ENCODE assay signal across 8 cellular contexts in genomic region chr1:168084396-168085231, GRCh38. TPM values are rescaled to one million over a fixed set of nuclear protein-coding genes. Genes with fewer than 3 reads are reported as not detected.
A peak's percentile ranks its signal among the peaks of the same experiment; 100 is the strongest.
DNase-seq lines count a peak whose midpoint lies in the region; ATAC-seq and TF ChIP-seq lines count a peak whose summit lies in the region.

No MANE protein-coding gene starts in this region.

- no peak overlapping the region for H3K27ac Mint-ChIP-seq in activated naive CD4-positive, alpha-beta T cell treated with anti-CD3 and anti-CD28 coated beads for 36 hours

- 34 to 48% (median 40%) methylated on average over 13 of the region's 13 CpGs for WGBS in heart left ventricle, 4 donors
- WGBS in smooth muscle cell (ENCODE audit: low lambda C conversion rate), result 45% methylated on average over 13 of the region's 13 CpGs

- no peaks in the 10 kb centered on the region for H3K9me3 ChIP-seq in heart left ventricle
- no peaks in the 10 kb centered on the region for H3K9me3 ChIP-seq in smooth muscle cell (replicated peaks; ENCODE audit: low read depth)

- H3K79me2 ChIP-seq in smooth muscle cell (ENCODE audit: low read depth), result no peaks in the 10 kb centered on the region

- H3K36me3 ChIP-seq in heart left ventricle (peaks cover 0 to 11% (median 0%) of the 10 kb centered on the region in 9 donors), smooth muscle cell (ENCODE audit: low read depth) (no peaks in the 10 kb centered on the region)

- H3K4me3 Mint-ChIP-seq in activated naive CD4-positive, alpha-beta T cell treated with anti-CD3 and anti-CD28 coated beads for 36 hours, result no peak overlapping the region

- no peaks in the 10 kb centered on the region for H3K9me3 Mint-ChIP-seq in activated naive CD4-positive, alpha-beta T cell treated with anti-CD3 and anti-CD28 coated beads for 36 hours

- H2AFZ ChIP-seq in smooth muscle cell (ENCODE audit: low read depth), result no peak overlapping the region

- peaks cover 1% of the 10 kb centered on the region for H3F3A ChIP-seq in smooth muscle cell (ENCODE audit: low read depth)

- no peak overlapping the region for H3K9ac ChIP-seq in smooth muscle cell (ENCODE audit: low read depth)

- peak; percentile 70 to 94 (median 81) for TF ChIP-seq CTCF in heart left ventricle (IDR thresholded peaks at IDR 0.05)
- TF ChIP-seq CTCF in smooth muscle cell (IDR thresholded peaks at IDR 0.05; ENCODE audit: borderline replicate concordance, insufficient read depth, poor library complexity, severe bottlenecking), result peak; percentile 92

- ATAC-seq in HG03175 (IDR thresholded peaks at IDR 0.05; ENCODE audit: unreplicated experiment) (peak; percentile 43), SK-N-SH treated with all-trans-retinoic acid at 6 μM for 48 hours (peak; percentile 60), heart left ventricle (peak; percentile 11 to 55 (median 36)), HG02763 (IDR thresholded peaks at IDR 0.05; ENCODE audit: unreplicated experiment) (no peak)

- intact Hi-C loops in activated naive CD4-positive, alpha-beta T cell treated with anti-CD3 and anti-CD28 coated beads for 36 hours (cut with micrococcal nuclease), result loop anchor here (1.0 kb wide), 2 partner anchors 61 to 238 kb away; no protein-coding TSS in a partner anchor
- intact Hi-C loops in heart left ventricle (cut with DNase I), result loop anchor here (5.0 to 10.0 kb wide), 9 partner anchors 53 to 370 kb away; partner anchors contain the start of genes GPR161 (in 4 of the 10), MPZL1 (in 3 of the 10), DCAF6 (in 2 of the 10) and MPC2 (in 2 of the 10)

- no peak for TF ChIP-seq POLR2A in heart left ventricle (IDR thresholded peaks at IDR 0.05)

- H3K27me3 ChIP-seq in heart left ventricle (no peaks in the 10 kb centered on the region), smooth muscle cell (ENCODE audit: low read depth) (no peaks in the 10 kb centered on the region)

- DNase-seq in GF-D8 (lab: John Stamatoyannopoulos, UW), result peak; percentile 22
- peak; percentile 80 for DNase-seq in activated naive CD4-positive, alpha-beta T cell treated with anti-CD3 and anti-CD28 coated beads for 36 hours
- DNase-seq in heart left ventricle, result peak; percentile 51 to 81 (median 64)
- peak; percentile 9 for DNase-seq in smooth muscle cell (lab: John Stamatoyannopoulos, UW; ENCODE audit: unreplicated experiment)
- no peak for DNase-seq in NCI-H2107 treated with DMSO at 0.1 percent for 48 hours (lab: John Stamatoyannopoulos, UW; ENCODE audit: unreplicated experiment)

- H3K4me1 Mint-ChIP-seq in activated naive CD4-positive, alpha-beta T cell treated with anti-CD3 and anti-CD28 coated beads for 36 hours (ENCODE audit: low read depth), result no peaks in the 10 kb centered on the region

- H3K36me3 Mint-ChIP-seq in activated naive CD4-positive, alpha-beta T cell treated with anti-CD3 and anti-CD28 coated beads for 36 hours (ENCODE audit: low read depth), result no peaks in the 10 kb centered on the region

- H3K4me2 ChIP-seq in smooth muscle cell, result no peak overlapping the region

- H3K27me3 Mint-ChIP-seq in activated naive CD4-positive, alpha-beta T cell treated with anti-CD3 and anti-CD28 coated beads for 36 hours (ENCODE audit: low read depth), result no peaks in the 10 kb centered on the region

- H3K4me1 ChIP-seq in heart left ventricle (peaks cover 0 to 55% (median 29%) of the 10 kb centered on the region in 12 donors), smooth muscle cell (ENCODE audit: low read depth) (no peaks in the 10 kb centered on the region)

- peak overlapping the region in 2 of 12 donors; percentile 10 to 25 for H3K4me3 ChIP-seq in heart left ventricle
- no peak overlapping the region for H3K4me3 ChIP-seq in smooth muscle cell

- CTCF ChIA-PET in activated naive CD4-positive, alpha-beta T cell treated with anti-CD3 and anti-CD28 coated beads for 36 hours (lab: Charles Lee), result interaction anchor here (0.6 to 6.3 kb wide), 30 partner anchors 10 to 1132 kb away, joined by 3 to 54 read pairs (median 4); no protein-coding TSS in a partner anchor

- H3K27ac ChIP-seq in heart left ventricle (peak overlapping the region; percentile 1 to 71 (median 47)), smooth muscle cell (ENCODE audit: low read depth) (no peak overlapping the region)

- no peaks in the 10 kb centered on the region for H4K20me1 ChIP-seq in smooth muscle cell (ENCODE audit: low read depth)

TF ChIP-seq in SK-N-SH treated with all-trans-retinoic acid at 6 μM for 48 hours, 23 proteins besides CTCF, POLR2A, EP300 and RAD21:
- no peak for TF ChIP-seq BACH2 (CRISPR knock-in tag; IDR thresholded peaks at IDR 0.05; ENCODE audit: borderline replicate concordance)
- no peak for TF ChIP-seq OSR1 (CRISPR knock-in tag; IDR thresholded peaks at IDR 0.05)
- TF ChIP-seq, protein P1, sequence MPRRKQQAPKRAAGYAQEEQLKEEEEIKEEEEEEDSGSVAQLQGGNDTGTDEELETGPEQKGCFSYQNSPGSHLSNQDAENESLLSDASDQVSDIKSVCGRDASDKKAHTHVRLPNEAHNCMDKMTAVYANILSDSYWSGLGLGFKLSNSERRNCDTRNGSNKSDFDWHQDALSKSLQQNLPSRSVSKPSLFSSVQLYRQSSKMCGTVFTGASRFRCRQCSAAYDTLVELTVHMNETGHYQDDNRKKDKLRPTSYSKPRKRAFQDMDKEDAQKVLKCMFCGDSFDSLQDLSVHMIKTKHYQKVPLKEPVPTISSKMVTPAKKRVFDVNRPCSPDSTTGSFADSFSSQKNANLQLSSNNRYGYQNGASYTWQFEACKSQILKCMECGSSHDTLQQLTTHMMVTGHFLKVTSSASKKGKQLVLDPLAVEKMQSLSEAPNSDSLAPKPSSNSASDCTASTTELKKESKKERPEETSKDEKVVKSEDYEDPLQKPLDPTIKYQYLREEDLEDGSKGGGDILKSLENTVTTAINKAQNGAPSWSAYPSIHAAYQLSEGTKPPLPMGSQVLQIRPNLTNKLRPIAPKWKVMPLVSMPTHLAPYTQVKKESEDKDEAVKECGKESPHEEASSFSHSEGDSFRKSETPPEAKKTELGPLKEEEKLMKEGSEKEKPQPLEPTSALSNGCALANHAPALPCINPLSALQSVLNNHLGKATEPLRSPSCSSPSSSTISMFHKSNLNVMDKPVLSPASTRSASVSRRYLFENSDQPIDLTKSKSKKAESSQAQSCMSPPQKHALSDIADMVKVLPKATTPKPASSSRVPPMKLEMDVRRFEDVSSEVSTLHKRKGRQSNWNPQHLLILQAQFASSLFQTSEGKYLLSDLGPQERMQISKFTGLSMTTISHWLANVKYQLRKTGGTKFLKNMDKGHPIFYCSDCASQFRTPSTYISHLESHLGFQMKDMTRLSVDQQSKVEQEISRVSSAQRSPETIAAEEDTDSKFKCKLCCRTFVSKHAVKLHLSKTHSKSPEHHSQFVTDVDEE (CRISPR knock-in tag; IDR thresholded peaks at IDR 0.05), result no peak
- TF ChIP-seq ESRRG (CRISPR knock-in tag; IDR thresholded peaks at IDR 0.05), result no peak

RNA-seq across cellular contexts. Expression of gene GPR161, which starts 52.1 kb away (rescaled TPM):
- total RNA-seq in activated naive CD4-positive, alpha-beta T cell treated with anti-CD3 and anti-CD28 coated beads for 36 hours, result under 1 TPM; 0.12 to 0.29 TPM
- total RNA-seq in heart left ventricle, result 1 to 10 TPM; 1.4 to 4.8 (median 2.4) TPM
- 1 to 10 TPM in 1 of 2 donors, under 1 TPM in 1; 0.95 to 2.8 TPM for polyA plus RNA-seq in heart left ventricle
- total RNA-seq in smooth muscle cell, result 9.7 and 9.9 TPM in 2 replicates
- polyA plus RNA-seq in smooth muscle cell, result 23.3 and 25.4 TPM in 2 replicates
